23 cellular contexts compared by ENCODE assay signal in the genomic region with DNA sequence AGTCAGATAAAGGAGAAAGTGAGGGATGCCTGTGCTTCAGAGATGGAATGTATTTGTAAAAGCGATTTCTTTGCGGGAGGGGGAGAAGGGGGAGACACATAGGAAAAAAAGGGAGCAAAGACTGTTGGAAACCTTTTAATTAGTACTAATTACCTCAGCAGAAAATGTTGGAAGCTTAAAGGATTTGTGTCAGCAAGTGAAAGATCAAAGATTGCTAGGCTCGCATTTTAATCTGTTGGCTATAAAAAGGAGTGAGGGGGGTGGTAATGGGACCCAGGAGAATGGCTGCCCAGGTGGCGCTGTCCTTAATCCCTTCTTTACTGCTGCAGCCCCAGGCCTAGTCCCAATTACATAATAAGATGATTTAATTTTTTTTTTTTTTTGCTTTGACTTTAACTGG.
"Had no signal": no experiment of that assay in that cellular context is flagged by ENCODE, and none has a peak within 500 bp of the region (broad histone marks: within the 10 kb centered on the region; RNA-seq: fewer than 3 reads in every experiment).

No MANE protein-coding gene starts in this region.

- H3K27ac ChIP-seq: adrenal gland, breast epithelium, KMS-11, SK-N-MC, VCaP had no signal

- ATAC-seq: activated CD4-positive, alpha-beta T cell treated with anti-CD3 and anti-CD28 coated beads for 36 hours; activated CD8-positive, alpha-beta T cell treated with anti-CD3 and anti-CD28 coated beads for 36 hours; Panc1; Right ventricle myocardium inferior had no signal

- H3K4me1 Mint-ChIP-seq: activated CD4-positive, alpha-beta T cell treated with anti-CD3 and anti-CD28 coated beads for 36 hours; activated naive CD8-positive, alpha-beta T cell treated with anti-CD3 and anti-CD28 coated beads, Interleukin-2, amount 10 ng/mL, durations not matched to agents 7 days and 5 days had no signal

- H3K27me3 Mint-ChIP-seq: activated CD4-positive, alpha-beta T cell treated with anti-CD3 and anti-CD28 coated beads for 36 hours; activated CD8-positive, alpha-beta T cell treated with anti-CD3 and anti-CD28 coated beads for 36 hours had no signal

- H3K36me3 ChIP-seq: adrenal gland, breast epithelium had no signal

- H3K36me3 Mint-ChIP-seq: activated naive CD8-positive, alpha-beta T cell treated with anti-CD3 and anti-CD28 coated beads, Interleukin-2, amount 10 ng/mL, durations not matched to agents 7 days and 5 days had no signal

- H3K27me3 ChIP-seq: adrenal gland, breast epithelium had no signal

- H3K9me3 Mint-ChIP-seq: activated CD8-positive, alpha-beta T cell treated with anti-CD3 and anti-CD28 coated beads for 36 hours; activated naive CD8-positive, alpha-beta T cell treated with anti-CD3 and anti-CD28 coated beads, Interleukin-2, amount 10 ng/mL, durations not matched to agents 7 days and 5 days had no signal

- H3K27ac Mint-ChIP-seq: activated CD4-positive, alpha-beta T cell treated with anti-CD3 and anti-CD28 coated beads for 36 hours; activated CD8-positive, alpha-beta T cell treated with anti-CD3 and anti-CD28 coated beads for 36 hours; activated naive CD8-positive, alpha-beta T cell treated with anti-CD3 and anti-CD28 coated beads, Interleukin-2, amount 10 ng/mL, durations not matched to agents 7 days and 5 days had no signal

- H3K9me3 ChIP-seq: adrenal gland, breast epithelium had no signal

- H3K4me3 ChIP-seq: adrenal gland, breast epithelium, SK-N-MC had no signal

- DNase-seq: activated CD4-positive, alpha-beta T cell treated with anti-CD3 and anti-CD28 coated beads for 36 hours; activated CD4-positive, alpha-beta T cell treated with anti-CD3 and anti-CD28 coated beads, Interleukin-2, amount 50 U/mL, for 1 hour; activated CD8-positive, alpha-beta memory T cell treated with anti-CD3 and anti-CD28 coated beads, Interleukin-2, amount 50 U/mL, for 4 hours; activated CD8-positive, alpha-beta T cell treated with anti-CD3 and anti-CD28 coated beads for 36 hours; activated naive CD4-positive, alpha-beta T cell treated with anti-CD3 and anti-CD28 coated beads, Interleukin-2, amount 50 U/mL, for 16 hours; activated naive CD8-positive, alpha-beta T cell treated with anti-CD3 and anti-CD28 coated beads, Interleukin-2, amount 10 ng/mL, durations not matched to agents 7 days and 5 days; activated T-cell treated with anti-CD3 and anti-CD28 coated beads, Interleukin-2, amount 50 U/mL, for 1 hour; adrenal gland; anterior cingulate cortex; caudate nucleus; NCI-H1092; NCI-H1417; NCI-H1930; NCI-H2171 treated with DMSO at 0.1 percent for 48 hours; NCI-H226; RPMI8226; T-helper 1 cell had no signal

- H3K4me3 Mint-ChIP-seq: activated CD4-positive, alpha-beta T cell treated with anti-CD3 and anti-CD28 coated beads for 36 hours; activated CD8-positive, alpha-beta T cell treated with anti-CD3 and anti-CD28 coated beads for 36 hours; activated naive CD8-positive, alpha-beta T cell treated with anti-CD3 and anti-CD28 coated beads, Interleukin-2, amount 10 ng/mL, durations not matched to agents 7 days and 5 days had no signal
